Comparison of ENCODE assay signal across 8 cellular contexts in the genomic region with DNA sequence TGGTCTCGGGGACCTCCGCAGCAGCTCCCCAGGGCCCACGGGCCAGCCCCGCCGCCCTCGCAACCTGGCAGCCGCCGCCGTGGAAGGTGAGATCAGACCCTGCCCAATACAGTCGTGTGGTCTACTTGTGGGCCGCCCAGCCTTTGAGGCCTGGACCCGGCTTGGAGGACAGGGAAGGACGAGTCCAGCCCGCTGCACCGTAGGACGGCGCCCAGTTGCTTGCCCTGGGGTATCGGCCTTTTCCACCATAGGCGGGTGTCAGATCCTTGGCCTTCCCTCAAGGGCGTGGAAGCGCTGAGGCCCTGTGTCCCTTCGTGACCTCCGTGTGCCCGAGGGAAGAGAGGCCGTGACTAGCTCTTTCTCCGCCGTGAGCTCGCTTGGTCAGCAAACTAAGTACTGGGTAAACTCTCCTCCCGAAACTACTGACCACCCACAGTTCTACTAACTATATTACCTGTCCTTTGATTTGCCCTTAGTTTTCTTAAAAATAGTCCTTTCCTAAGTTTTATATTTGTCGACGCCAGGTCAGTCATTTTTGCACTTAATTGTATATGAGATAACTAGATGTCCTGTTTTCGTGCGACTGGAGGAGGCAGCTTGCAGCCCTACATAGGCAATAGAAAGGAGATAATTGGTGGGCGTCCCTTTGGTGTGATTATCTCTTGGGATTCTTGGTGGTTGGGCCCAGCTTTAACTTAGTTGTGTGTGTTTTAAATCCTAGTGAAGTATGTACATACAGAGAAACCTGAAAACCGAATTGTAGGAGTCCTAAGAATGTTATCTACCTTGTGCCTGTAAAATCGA. TPM values are rescaled to one million over a fixed set of nuclear protein-coding genes. Genes with fewer than 3 reads are reported as not detected.
A peak's percentile ranks its signal among the peaks of the same experiment; 100 is the strongest.
DNase-seq lines count a peak whose midpoint lies in the region; ATAC-seq, FAIRE-seq and TF ChIP-seq lines count a peak whose summit lies in the region.

No MANE protein-coding gene starts in this region.

- peak; percentile 8 for DNase-seq in A172 (ENCODE audit: low spot score)
- DNase-seq in GM12891 (ENCODE audit: insufficient read length, low spot score), result no peak
- DNase-seq in LoVo (ENCODE audit: low spot score), result peak; percentile 32
- peak; percentile 44 to 58 for DNase-seq in heart right ventricle
- DNase-seq in prostate gland (ENCODE audit: low spot score), result peak; percentile 27
- no peak for DNase-seq in SKM-1 (lab: John Stamatoyannopoulos, UW; ENCODE audit: unreplicated experiment)

- peak overlapping the region; percentile 76 to 99 (median 91) for H3K4me3 ChIP-seq in heart right ventricle
- peak overlapping the region; percentile 90 to 98 for H3K4me3 ChIP-seq in prostate gland

- H3K4me1 ChIP-seq in heart right ventricle (peaks cover 14 to 41% (median 27%) of the 10 kb centered on the region in 9 donors), prostate gland (replicated peaks) (no peaks in the 10 kb centered on the region)

- H3K27ac ChIP-seq in heart right ventricle, result peak overlapping the region; percentile 97 to 100 (median 99)
- peak overlapping the region; percentile 95 to 97 for H3K27ac ChIP-seq in prostate gland

- peaks cover 13% of the 10 kb centered on the region for H3K36me3 Mint-ChIP-seq in activated naive CD4-positive, alpha-beta T cell treated with anti-CD3 and anti-CD28 coated beads, Interleukin-2, amount 50 U/mL, for 24 hours

- no peaks in the 10 kb centered on the region for H3K9me3 Mint-ChIP-seq in activated naive CD4-positive, alpha-beta T cell treated with anti-CD3 and anti-CD28 coated beads, Interleukin-2, amount 50 U/mL, for 24 hours

- ATAC-seq in heart right ventricle, result peak; percentile 50 to 81 (median 60)
- ATAC-seq in HG03439 (IDR thresholded peaks at IDR 0.05; ENCODE audit: unreplicated experiment), result no peak

- WGBS in heart right ventricle, 2 donors, result 0% methylated on average over 36 of the region's 36 CpGs
- under 1% methylated on average over 30 of the region's 36 CpGs for WGBS in prostate gland

- FAIRE-seq in GM12891 (lab: Jason Lieb, UNC), result no peak

- TF ChIP-seq POLR2A in GM12891 (IDR thresholded peaks at IDR 0.05; ENCODE audit: low read depth, low read length) (no peak), prostate gland (IDR thresholded peaks at IDR 0.05) (no peak)

- peaks cover 0 to 42% (median 36%) of the 10 kb centered on the region in 9 donors for H3K36me3 ChIP-seq in heart right ventricle
- H3K36me3 ChIP-seq in prostate gland, result peaks cover 0 to 5% of the 10 kb centered on the region in 2 donors

- peak overlapping the region; percentile 98 for H3K27ac Mint-ChIP-seq in activated naive CD4-positive, alpha-beta T cell treated with anti-CD3 and anti-CD28 coated beads, Interleukin-2, amount 50 U/mL, for 24 hours

- TF ChIP-seq CTCF in heart right ventricle (IDR thresholded peaks at IDR 0.05) (no peak), prostate gland (IDR thresholded peaks at IDR 0.05) (no peak)

- H3K9me3 ChIP-seq in heart right ventricle (no peaks in the 10 kb centered on the region), prostate gland (no peaks in the 10 kb centered on the region)

- peaks cover 37% of the 10 kb centered on the region for H3K4me1 Mint-ChIP-seq in activated naive CD4-positive, alpha-beta T cell treated with anti-CD3 and anti-CD28 coated beads, Interleukin-2, amount 50 U/mL, for 24 hours

- no peaks in the 10 kb centered on the region for H3K27me3 Mint-ChIP-seq in activated naive CD4-positive, alpha-beta T cell treated with anti-CD3 and anti-CD28 coated beads, Interleukin-2, amount 50 U/mL, for 24 hours

- intact Hi-C loops in heart right ventricle (cut with DNase I) (loop anchor here in 4 of 10 donors (5.0 to 10.0 kb wide), 3 partner anchors 48 to 92 kb away; a partner anchor contains a TSS), prostate gland (cut with DNase I) (loop anchor here (10.0 kb wide), 1 partner anchor 99 kb away; no protein-coding TSS in a partner anchor)

- peak overlapping the region; percentile 99 for H3K4me3 Mint-ChIP-seq in activated naive CD4-positive, alpha-beta T cell treated with anti-CD3 and anti-CD28 coated beads, Interleukin-2, amount 50 U/mL, for 24 hours

- no peaks in the 10 kb centered on the region for H3K27me3 ChIP-seq in heart right ventricle
- no peaks in the 10 kb centered on the region for H3K27me3 ChIP-seq in prostate gland (replicated peaks; ENCODE audit: insufficient read depth)

TF ChIP-seq in GM12891, 5 proteins besides CTCF, POLR2A, EP300 and RAD21:
- TF ChIP-seq POLR2AphosphoS5 (IDR thresholded peaks at IDR 0.05; ENCODE audit: low read depth, low read length) (peak; percentile 1; the same call in 1 of the 2 replicates), SPI1 (IDR thresholded peaks at IDR 0.05; ENCODE audit: low read depth, low read length) (no peak), TAF1 (IDR thresholded peaks at IDR 0.05; ENCODE audit: low read depth, low read length) (no peak)
TF ChIP-seq in GM12891: peak in this region for 1.

RNA-seq across cellular contexts. Expression of a gene that starts 0.8 kb away (rescaled TPM):
- total RNA-seq in A172 (2014; rRNA removed; shearing (Covaris generic)), result 792 and 794 TPM in 2 replicates
- 590 TPM for polyA plus RNA-seq in GM12891 (2012; ENCODE audit: low read depth, missing spikeins)
- total RNA-seq in heart right ventricle (1,000 to 10,000 TPM; 1,098 to 2,142 (median 1,719) TPM), prostate gland (100 to 1,000 TPM; 376 to 489 TPM)
- polyA plus RNA-seq in heart right ventricle, result 1,000 to 10,000 TPM in 1 of 2 donors, 100 to 1,000 TPM in 1; 742 to 1,246 TPM

RNA-seq across cellular contexts. Expression of a gene that starts 50.3 kb away (rescaled TPM):
- total RNA-seq in A172 (2014; rRNA removed; shearing (Covaris generic)), result 86.7 and 120 TPM in 2 replicates
- polyA plus RNA-seq in GM12891 (2012; ENCODE audit: low read depth, missing spikeins), result 15.1 TPM
- 10 to 100 TPM in 1 of 10 donors, 1 to 10 TPM in 9; 2.4 to 13.4 (median 4.3) TPM for total RNA-seq in heart right ventricle
- polyA plus RNA-seq in heart right ventricle, result 1 to 10 TPM; 9.0 to 9.2 TPM
- total RNA-seq in prostate gland, result 1 to 10 TPM; 6.0 to 6.5 TPM

RNA-seq across cellular contexts. Expression of a gene that starts 50.8 kb away (rescaled TPM):
- total RNA-seq in A172 (2014; rRNA removed; shearing (Covaris generic)), result 16.3 and 18.2 TPM in 2 replicates
- 4.4 TPM for polyA plus RNA-seq in GM12891 (2012; ENCODE audit: low read depth, missing spikeins)
- 1 to 10 TPM; 2.5 to 9.9 (median 4.4) TPM for total RNA-seq in heart right ventricle
- 1 to 10 TPM; 2.0 to 3.4 TPM for polyA plus RNA-seq in heart right ventricle
- 10 to 100 TPM in 1 of 2 donors, 1 to 10 TPM in 1; 9.4 to 11.6 TPM for total RNA-seq in prostate gland

Comparison
In these comparisons a context has a peak if more than half of its experiments do, and no peak if none do; other contexts are left out.
1. DNase-seq: peak in A172 (single experiment), LoVo (single experiment), heart right ventricle (2 of 2) and prostate gland (single experiment); none in GM12891 (single experiment) and SKM-1 (single experiment).